ENCODE assay signal across 8 cellular contexts in genomic region chr2:119826370-119826961, GRCh38.
DNase-seq lines count a peak whose midpoint lies in the region; ATAC-seq and TF ChIP-seq lines count a peak whose summit lies in the region.

No MANE protein-coding gene starts in this region.

- H3K27ac ChIP-seq in hepatocyte, result no peak overlapping the region

- no peaks in the 10 kb centered on the region for H3K9me3 ChIP-seq in hepatocyte (ENCODE audit: low read depth)

- no peak overlapping the region for H3K4me3 ChIP-seq in hepatocyte

- no peaks in the 10 kb centered on the region for H3K27me3 ChIP-seq in hepatocyte

- H3K9me2 ChIP-seq in hepatocyte (replicated peaks; ENCODE audit: insufficient read depth), result no peaks in the 10 kb centered on the region

- 75% methylated on average over 5 of the region's 5 CpGs for WGBS in hepatocyte (ENCODE audit: low lambda C conversion rate, missing lambda C conversion rate)

- no peak overlapping the region for H2AFZ ChIP-seq in hepatocyte

- TF ChIP-seq CTCF in hepatocyte (IDR thresholded peaks at IDR 0.05; ENCODE audit: poor library complexity), result peak; percentile 53

- DNase-seq in NCI-H2029 (lab: John Stamatoyannopoulos, UW) (peak; percentile 31), NCI-H2029 treated with DMSO at 0.1 percent for 48 hours (lab: John Stamatoyannopoulos, UW) (no peak), NCI-H146 treated with DMSO at 0.1 percent for 48 hours (lab: John Stamatoyannopoulos, UW; ENCODE audit: unreplicated experiment) (peak; percentile 9), hepatocyte (ENCODE audit: low spot score) (peak; percentile 26)
- peak; percentile 19 for DNase-seq in activated gamma-delta T cell treated with anti-CD3 and anti-CD28 coated beads, Interleukin-2, amount 50 U/mL, for 16 hours (ENCODE audit: low read depth)
- DNase-seq in stimulated activated CD4-positive, alpha-beta T cell treated with anti-CD3 and anti-CD28 coated beads, Interleukin-4, amount 100 ng/mL, for 4 hours, result peak; percentile 12 to 21

- peaks cover 69% of the 10 kb centered on the region for H3K79me2 ChIP-seq in hepatocyte

- ATAC-seq in GM21360 (IDR thresholded peaks at IDR 0.05; ENCODE audit: unreplicated experiment) (peak; percentile 55), GM21717 (IDR thresholded peaks at IDR 0.05; ENCODE audit: unreplicated experiment) (no peak)

- no peaks in the 10 kb centered on the region for H3K4me1 ChIP-seq in hepatocyte (ENCODE audit: insufficient read depth)

- no peaks in the 10 kb centered on the region for H3K36me3 ChIP-seq in hepatocyte (replicated peaks; ENCODE audit: insufficient read depth, low read depth)

- H4K20me1 ChIP-seq in hepatocyte (ENCODE audit: insufficient read depth, poor library complexity, severe bottlenecking), result no peaks in the 10 kb centered on the region

- no peak overlapping the region for H3K4me2 ChIP-seq in hepatocyte
